10 cellular contexts compared by ENCODE assay signal in genomic region chr10:133528845-133529575, GRCh38. TPM values are rescaled to one million over a fixed set of nuclear protein-coding genes. Genes with fewer than 3 reads are reported as not detected.
DNase-seq lines count a peak whose midpoint lies in the region; ATAC-seq and TF ChIP-seq lines count a peak whose summit lies in the region.
"Had no signal": no experiment of that assay in that cellular context is flagged by ENCODE, and none has a peak within 500 bp of the region (broad histone marks: within the 10 kb centered on the region; RNA-seq: fewer than 3 reads in every experiment).

No MANE protein-coding gene starts in this region.

- H3K4me1 Mint-ChIP-seq in endodermal cell: no peaks in the 10 kb centered on the region

- H3K27me3 Mint-ChIP-seq in endodermal cell (ENCODE audit: insufficient read depth): peaks cover 14% of the 10 kb centered on the region

- H3K4me3 ChIP-seq in endodermal cell (ENCODE audit: low read length): no peak overlapping the region
- H3K4me3 ChIP-seq in ascending aorta: peak overlapping the region in 1 of 2 donors; percentile 49

- 86 to 88% methylated on average over 23 to 37 of the region's 37 CpGs for WGBS in endodermal cell (ENCODE audit: insufficient coverage in 1 of 2, insufficient read length in 1 of 2), 2 experiments

- H3K9me3 ChIP-seq in endodermal cell (ENCODE audit: control insufficient read depth, low read length): peaks cover 34% of the 10 kb centered on the region
- no peaks in the 10 kb centered on the region for H3K9me3 ChIP-seq in ascending aorta

- no peak overlapping the region for H3K27ac Mint-ChIP-seq in endodermal cell

- H3K27me3 ChIP-seq in endodermal cell (ENCODE audit: control insufficient read depth, insufficient read depth, low read length, poor library complexity, severe bottlenecking) (no peaks in the 10 kb centered on the region), ascending aorta (peaks cover 13% of the 10 kb centered on the region)

- intact Hi-C loops in ascending aorta (cut with DNase I): no loop called here

- peak; percentile 73 for DNase-seq in ELF-1 (ENCODE audit: low read depth, low spot score)
- peak; percentile 32 for DNase-seq in NOMO-1 treated with DMSO at 0.1 percent for 48 hours (lab: John Stamatoyannopoulos, UW; ENCODE audit: unreplicated experiment)
- DNase-seq in endodermal cell: no peak
- peak; percentile 51 for DNase-seq in retina
- no peak for DNase-seq in SIG-M5 treated with dmso at 0.1 percent for 504 hours (lab: John Stamatoyannopoulos, UW; ENCODE audit: unreplicated experiment)
- DNase-seq in NCI-H2029 treated with DMSO at 0.1 percent for 48 hours (lab: John Stamatoyannopoulos, UW): no peak
- no peak for DNase-seq in ascending aorta (ENCODE audit: low spot score in 2 of 2)
- DNase-seq: central memory CD4-positive, alpha-beta T cell had no signal

- H3K36me3 ChIP-seq in endodermal cell (ENCODE audit: control insufficient read depth, insufficient read depth, low read length): no peaks in the 10 kb centered on the region
- H3K36me3 ChIP-seq in ascending aorta: no peaks in the 10 kb centered on the region

- H3K9ac ChIP-seq in endodermal cell (ENCODE audit: extremely low read depth, low read length, poor library complexity, severe bottlenecking): no peak overlapping the region

- no peak for ATAC-seq in HG03571 (IDR thresholded peaks at IDR 0.05; ENCODE audit: unreplicated experiment)

- no peaks in the 10 kb centered on the region for H3K4me1 ChIP-seq in endodermal cell (ENCODE audit: control insufficient read depth, insufficient read depth, low read length)
- no peaks in the 10 kb centered on the region for H3K4me1 ChIP-seq in ascending aorta

- peaks cover 87% of the 10 kb centered on the region for H3K9me3 Mint-ChIP-seq in endodermal cell

- peak overlapping the region; percentile 26 for H3K4me3 Mint-ChIP-seq in endodermal cell

- no peaks in the 10 kb centered on the region for H3K36me3 Mint-ChIP-seq in endodermal cell (ENCODE audit: low read depth)

- no peak overlapping the region for H3K27ac ChIP-seq in endodermal cell (ENCODE audit: low read depth, low read length)
- H3K27ac ChIP-seq in ascending aorta: no peak overlapping the region

- TF ChIP-seq CTCF in endodermal cell (conservative IDR thresholded peaks at IDR 0.05): no peak
- TF ChIP-seq CTCF in ascending aorta (IDR thresholded peaks at IDR 0.05): no peak

RNA-seq across cellular contexts. Expression of gene CYP2E1, which starts 1.8 kb away (rescaled TPM):
- total RNA-seq in endodermal cell (under 1 TPM; 0.77 to 0.86 TPM), ascending aorta (11.9 TPM)
- 0.57 TPM for polyA plus RNA-seq in endodermal cell (2013, experiment 1 of 2)
- 0.66 TPM for polyA plus RNA-seq in endodermal cell (2013, experiment 2 of 2)

RNA-seq across cellular contexts. Expression of gene SYCE1, which starts 36.4 kb away (rescaled TPM):
- total RNA-seq in endodermal cell (not detected), ascending aorta (not detected)
- polyA plus RNA-seq in endodermal cell (2013, experiment 1 of 2): not detected
- not detected for polyA plus RNA-seq in endodermal cell (2013, experiment 2 of 2)
- total RNA-seq: OCI-LY7 had no signal

Comparison
In these comparisons a context has a peak if more than half of its experiments do, and no peak if none do; other contexts are left out.
1. DNase-seq: peak in ELF-1 (single experiment), NOMO-1 treated with DMSO at 0.1 percent for 48 hours (single experiment) and retina (single experiment); none in endodermal cell (single experiment), SIG-M5 treated with dmso at 0.1 percent for 504 hours (single experiment), NCI-H2029 treated with DMSO at 0.1 percent for 48 hours (single experiment) and ascending aorta (0 of 2).